In the genomic region with DNA sequence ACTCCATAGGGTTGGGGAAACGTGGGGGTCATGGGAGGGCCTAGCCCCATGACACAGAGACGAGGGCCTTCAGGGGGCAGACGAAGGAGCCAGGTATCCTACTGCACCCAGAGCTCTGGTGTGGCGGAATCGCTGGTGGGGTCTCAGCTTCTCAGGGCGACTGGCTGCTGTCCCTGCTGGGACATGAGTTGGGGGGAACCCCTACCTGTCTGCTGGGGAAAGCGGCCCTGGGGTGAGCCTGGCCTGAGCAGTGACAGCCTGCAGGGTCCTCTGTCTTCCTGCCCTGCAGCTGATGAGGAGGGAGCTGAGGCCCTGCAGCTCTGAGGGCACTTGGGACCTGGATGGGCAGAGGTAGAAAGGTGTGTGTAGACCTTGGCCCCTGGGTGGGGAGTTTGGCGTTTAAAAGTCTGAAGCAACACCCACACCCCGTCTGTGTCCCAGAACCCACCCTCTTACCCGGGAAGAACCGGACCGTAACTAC, we compare ENCODE assay signal across 17 cellular contexts. TPM values are rescaled to one million over a fixed set of nuclear protein-coding genes. Genes with fewer than 3 reads are reported as not detected.
DNase-seq lines count a peak whose midpoint lies in the region; ATAC-seq and TF ChIP-seq lines count a peak whose summit lies in the region.
"Had no signal": no experiment of that assay in that cellular context is flagged by ENCODE, and none has a peak within 500 bp of the region (broad histone marks: within the 10 kb centered on the region; RNA-seq: fewer than 3 reads in every experiment).

No MANE protein-coding gene starts in this region.

- H3K9me3 Mint-ChIP-seq in activated B cell treated with CpG ODN at 0.5 μM for 24 hours (no peaks in the 10 kb centered on the region), osteocyte (ENCODE audit: unreplicated experiment) (no peaks in the 10 kb centered on the region)

- peaks cover 13 to 72% (median 46%) of the 10 kb centered on the region in 11 experiments; a peak in 17 of 22 replicates for H4K20me1 ChIP-seq in BLaER1 treated with 17β-estradiol and CSF1 and Interleukin-3, amounts not matched to agents 10 nM and 100 nM
- peaks cover 78% of the 10 kb centered on the region for H4K20me1 ChIP-seq in DND-41 (ENCODE audit: insufficient read depth, low read length)

- no peak for ATAC-seq in DND-41 (ENCODE audit: insufficient read depth, low read depth)
- no peak for ATAC-seq in activated B cell treated with CpG ODN at 0.5 μM for 24 hours (ENCODE audit: low read depth)
- peak; percentile 39 for ATAC-seq in mucosa of descending colon
- ATAC-seq in HG03354 (IDR thresholded peaks at IDR 0.05; ENCODE audit: poor library complexity, severe bottlenecking, unreplicated experiment): no peak
- ATAC-seq: psoas muscle had no signal

- no peak for TF ChIP-seq CTCF in DND-41 (IDR thresholded peaks at IDR 0.05; ENCODE audit: borderline replicate concordance, extremely low read depth, low read length, poor library complexity, severe bottlenecking)
- no peak for TF ChIP-seq CTCF in activated B cell treated with CpG ODN at 0.5 μM for 24 hours (IDR thresholded peaks at IDR 0.05)
- no peak for TF ChIP-seq CTCF in mucosa of descending colon (IDR thresholded peaks at IDR 0.05)
- TF ChIP-seq CTCF in osteocyte (IDR thresholded peaks at IDR 0.05): no peak

- H3K4me3 Mint-ChIP-seq in activated B cell treated with CpG ODN at 0.5 μM for 24 hours: peak overlapping the region; percentile 85
- H3K4me3 Mint-ChIP-seq in osteocyte (ENCODE audit: unreplicated experiment): no peak overlapping the region

- H3K79me2 ChIP-seq in DND-41 (ENCODE audit: insufficient read depth, low read length): peaks cover 99% of the 10 kb centered on the region

- peak overlapping the region in 7 of 11 experiments; percentile 37 to 80 (median 74); a peak in 13 of 22 replicates for H3K9ac ChIP-seq in BLaER1 treated with 17β-estradiol and CSF1 and Interleukin-3, amounts not matched to agents 10 nM and 100 nM
- H3K9ac ChIP-seq in DND-41 (ENCODE audit: low read depth, low read length): no peak overlapping the region

- H3K27ac Mint-ChIP-seq in activated B cell treated with CpG ODN at 0.5 μM for 24 hours (peak overlapping the region; percentile 98), osteocyte (ENCODE audit: unreplicated experiment) (no peak overlapping the region)

- H3K36me3 Mint-ChIP-seq in activated B cell treated with CpG ODN at 0.5 μM for 24 hours (ENCODE audit: low read depth): no peaks in the 10 kb centered on the region
- H3K36me3 Mint-ChIP-seq in osteocyte (ENCODE audit: unreplicated experiment): no peaks in the 10 kb centered on the region

- peaks cover 0 to 14% (median 0%) of the 10 kb centered on the region in 11 experiments; a peak in 5 of 22 replicates for H3K27me3 ChIP-seq in BLaER1 treated with 17β-estradiol and CSF1 and Interleukin-3, amounts not matched to agents 10 nM and 100 nM
- no peaks in the 10 kb centered on the region for H3K27me3 ChIP-seq in DND-41 (ENCODE audit: insufficient read depth, low read length, poor library complexity)
- H3K27me3 ChIP-seq: brain microvascular endothelial cell, testis had no signal

- H3K4me1 Mint-ChIP-seq in activated B cell treated with CpG ODN at 0.5 μM for 24 hours (peaks cover 86% of the 10 kb centered on the region), osteocyte (ENCODE audit: unreplicated experiment) (peaks cover 22% of the 10 kb centered on the region)

- intact Hi-C loops in activated B cell treated with CpG ODN at 0.5 μM for 24 hours (cut with micrococcal nuclease) (loop anchor here (1.0 to 2.0 kb wide), 10 partner anchors 7 to 437 kb away; a partner anchor contains a TSS), mucosa of descending colon (cut with DNase I, micrococcal nuclease) (loop anchor here in 1 of 2 donors (1.0 kb wide), 1 partner anchor 23 kb away; no protein-coding TSS in a partner anchor)

- peaks cover 0 to 6% (median 0%) of the 10 kb centered on the region in 11 experiments; a peak in 2 of 22 replicates for H3K36me3 ChIP-seq in BLaER1 treated with 17β-estradiol and CSF1 and Interleukin-3, amounts not matched to agents 10 nM and 100 nM
- H3K36me3 ChIP-seq in DND-41 (ENCODE audit: insufficient read depth, low read length) (peaks cover 44% of the 10 kb centered on the region), mucosa of descending colon (ENCODE audit: low read depth) (no peaks in the 10 kb centered on the region)
- H3K36me3 ChIP-seq: brain microvascular endothelial cell had no signal

- POLR2A ChIA-PET in activated B cell treated with CpG ODN at 0.5 μM for 24 hours (lab: Charles Lee): interaction anchor here (0.6 to 4.3 kb wide), 12 partner anchors 9 to 967 kb away, joined by 3 to 44 read pairs (median 6); a partner anchor contains a TSS

- H3K4me3 ChIP-seq in BLaER1 treated with 17β-estradiol and CSF1 and Interleukin-3, amounts not matched to agents 10 nM and 100 nM: peak overlapping the region in 1 of 10 experiments; percentile 9; a peak in 1 of 20 replicates
- H3K4me3 ChIP-seq in DND-41 (ENCODE audit: low read depth in 1 of 2, low read length in 2 of 2) (no peak overlapping the region), mucosa of descending colon (no peak overlapping the region)
- H3K4me3 ChIP-seq: psoas muscle, testis had no signal

- H3K27me3 Mint-ChIP-seq in activated B cell treated with CpG ODN at 0.5 μM for 24 hours (no peaks in the 10 kb centered on the region), osteocyte (ENCODE audit: unreplicated experiment) (no peaks in the 10 kb centered on the region)

- H3K27ac ChIP-seq in BLaER1 treated with 17β-estradiol and CSF1 and Interleukin-3, amounts not matched to agents 10 nM and 100 nM: peak overlapping the region in 8 of 11 experiments; percentile 69 to 93 (median 79); a peak in 16 of 22 replicates
- peak overlapping the region; percentile 54 for H3K27ac ChIP-seq in DND-41 (ENCODE audit: low read length)
- H3K27ac ChIP-seq: brain microvascular endothelial cell, C4-2B, psoas muscle, testis had no signal

- no peaks in the 10 kb centered on the region for H3K9me3 ChIP-seq in BLaER1 treated with 17β-estradiol and CSF1 and Interleukin-3, amounts not matched to agents 10 nM and 100 nM (replicated peaks in 1 of 11)
- H3K9me3 ChIP-seq in DND-41 (ENCODE audit: insufficient read depth, low read length, severe bottlenecking) (no peaks in the 10 kb centered on the region), mucosa of descending colon (no peaks in the 10 kb centered on the region)
- H3K9me3 ChIP-seq: psoas muscle, testis had no signal

- DNase-seq in DND-41 (no peak), activated B cell treated with CpG ODN at 0.5 μM for 24 hours (no peak), mucosa of descending colon (peak; percentile 61 to 68 (median 67)), osteocyte (ENCODE audit: extremely low spot score, unreplicated experiment) (no peak)
- no peak for DNase-seq in stimulated activated CD4-positive, alpha-beta T cell treated with anti-CD3 and anti-CD28 coated beads, Interleukin-1b, Interleukin-23, amount 100 ng/mL, for 48 hours
- DNase-seq: activated gamma-delta T cell; brain microvascular endothelial cell; effector CD8-positive, alpha-beta T cell; hypothalamus; NCI-H1694 treated with DMSO at 0.1 percent for 48 hours; NCI-H446 treated with DMSO at 0.1 percent for 48 hours; stimulated activated CD4-positive, alpha-beta T cell treated with anti-CD3 and anti-CD28 coated beads, Interleukin-15, amount 100 ng/mL, for 24 hours; testis had no signal

- peak overlapping the region; percentile 87 to 100 (median 98) for H3K4me2 ChIP-seq in BLaER1 treated with 17β-estradiol and CSF1 and Interleukin-3, amounts not matched to agents 10 nM and 100 nM
- H3K4me2 ChIP-seq in DND-41 (ENCODE audit: insufficient read depth, low read length): 0 out of 2 replicates have a peak overlapping the region, but pooled peaks have one; percentile 7

- H2AFZ ChIP-seq in DND-41 (ENCODE audit: low read depth, low read length): no peak overlapping the region

- peaks cover 68 to 100% (median 98%) of the 10 kb centered on the region in 10 experiments for H3K4me1 ChIP-seq in BLaER1 treated with 17β-estradiol and CSF1 and Interleukin-3, amounts not matched to agents 10 nM and 100 nM
- peaks cover 63% of the 10 kb centered on the region for H3K4me1 ChIP-seq in DND-41 (ENCODE audit: insufficient read depth, low read length)
- H3K4me1 ChIP-seq in mucosa of descending colon (ENCODE audit: low read depth): peaks cover 65% of the 10 kb centered on the region

- CTCF ChIA-PET in activated B cell treated with CpG ODN at 0.5 μM for 24 hours (lab: Charles Lee): interaction anchor here (2.7 kb wide), 1 partner anchor 23 kb away, joined by 14 read pairs; no protein-coding TSS in a partner anchor

RNA-seq across cellular contexts. Expression of a gene that starts 33.6 kb away (rescaled TPM):
- 39.3 and 45.6 TPM in 2 replicates for total RNA-seq in activated B cell treated with CpG ODN at 0.5 μM for 24 hours
- 100 to 1,000 TPM; 114 to 203 (median 197) TPM for total RNA-seq in mucosa of descending colon
- 37.4 and 44.5 TPM in 2 replicates for total RNA-seq in osteocyte

RNA-seq across cellular contexts. Expression of a gene that starts 49.2 kb away (rescaled TPM):
- total RNA-seq in activated B cell treated with CpG ODN at 0.5 μM for 24 hours (9.0 and 12.3 TPM in 2 replicates), mucosa of descending colon (1 to 10 TPM; 1.9 to 4.2 (median 2.5) TPM), osteocyte (15.9 and 16.0 TPM in 2 replicates)

Comparison
In these comparisons a context has a peak if more than half of its experiments do, and no peak if none do; other contexts are left out.
1. DNase-seq: peak in mucosa of descending colon (3 of 3); none in DND-41 (single experiment), activated B cell treated with CpG ODN at 0.5 μM for 24 hours (single experiment), osteocyte (single experiment) and stimulated activated CD4-positive, alpha-beta T cell treated with anti-CD3 and anti-CD28 coated beads, Interleukin-1b, Interleukin-23, amount 100 ng/mL, for 48 hours (single experiment).